1 cellular context compared by ENCODE assay signal in genomic region chr21:46635324-46636180, GRCh38.
TF ChIP-seq lines count a peak whose summit lies in the region.

TSS of gene PRMT2 (plus strand) at chr21:46635674. CDS start at chr21:46636952, 1,278 bp downstream.

TF ChIP-seq in K562, 482 proteins besides CTCF, POLR2A, EP300 and RAD21 (continued from another document):
- TF ChIP-seq NR0B1 (IDR thresholded peaks at IDR 0.05; ENCODE audit: partially characterized antibody) (no peak), POLR2H (tag; IDR thresholded peaks at IDR 0.05; ENCODE audit: low read depth) (peak; percentile 96), POLR2AphosphoS2 (IDR thresholded peaks at IDR 0.05; ENCODE audit: low read length) (no peak; the same call in 1 of the 2 replicates), GTF2F1 (IDR thresholded peaks at IDR 0.05; ENCODE audit: low read depth, low read length) (peak; percentile 34), ZHX1 (conservative IDR thresholded peaks at IDR 0.05; ENCODE audit: low read length) (no peak), KLF1 (tag; IDR thresholded peaks at IDR 0.05) (peak; percentile 97), ETV1 (tag; conservative IDR thresholded peaks at IDR 0.05; ENCODE audit: low read depth) (no peak), ZBTB40 (IDR thresholded peaks at IDR 0.05) (peak; percentile 4), ZBTB40 (CRISPR knock-in tag; IDR thresholded peaks at IDR 0.05) (no peak), ZNF263 (CRISPR knock-in tag; IDR thresholded peaks at IDR 0.05; ENCODE audit: borderline replicate concordance) (peak; percentile 74; the same call in 1 of the 2 replicates), KDM1A (IDR thresholded peaks at IDR 0.05) (no peak), ZNF507 (tag; conservative IDR thresholded peaks at IDR 0.05) (no peak), LCOR (CRISPR knock-in tag; IDR thresholded peaks at IDR 0.05) (no peak; the same call in 1 of the 2 replicates), HEY1 (CRISPR knock-in tag; IDR thresholded peaks at IDR 0.05; ENCODE audit: borderline replicate concordance) (no peak), NFE2L1 (tag; IDR thresholded peaks at IDR 0.05; ENCODE audit: borderline replicate concordance, low read depth) (no peak), FOXJ2 (tag; IDR thresholded peaks at IDR 0.05) (0 out of 2 replicates have a peak, but pooled peaks have one; percentile 19), MXI1 (IDR thresholded peaks at IDR 0.05; ENCODE audit: low read depth, low read length) (peak; percentile 79; the same call in 1 of the 2 replicates), MTA1 (IDR thresholded peaks at IDR 0.05; ENCODE audit: borderline replicate concordance) (peak; percentile 79; the same call in 1 of the 2 replicates), ZNF408 (CRISPR knock-in tag; IDR thresholded peaks at IDR 0.05; ENCODE audit: low read depth) (no peak), NFIC (IDR thresholded peaks at IDR 0.05) (0 out of 2 replicates have a peak, but pooled peaks have one; percentile 15), ETS2 (tag; IDR thresholded peaks at IDR 0.05; ENCODE audit: borderline replicate concordance, poor library complexity, severe bottlenecking) (no peak)
